In the genomic region with DNA sequence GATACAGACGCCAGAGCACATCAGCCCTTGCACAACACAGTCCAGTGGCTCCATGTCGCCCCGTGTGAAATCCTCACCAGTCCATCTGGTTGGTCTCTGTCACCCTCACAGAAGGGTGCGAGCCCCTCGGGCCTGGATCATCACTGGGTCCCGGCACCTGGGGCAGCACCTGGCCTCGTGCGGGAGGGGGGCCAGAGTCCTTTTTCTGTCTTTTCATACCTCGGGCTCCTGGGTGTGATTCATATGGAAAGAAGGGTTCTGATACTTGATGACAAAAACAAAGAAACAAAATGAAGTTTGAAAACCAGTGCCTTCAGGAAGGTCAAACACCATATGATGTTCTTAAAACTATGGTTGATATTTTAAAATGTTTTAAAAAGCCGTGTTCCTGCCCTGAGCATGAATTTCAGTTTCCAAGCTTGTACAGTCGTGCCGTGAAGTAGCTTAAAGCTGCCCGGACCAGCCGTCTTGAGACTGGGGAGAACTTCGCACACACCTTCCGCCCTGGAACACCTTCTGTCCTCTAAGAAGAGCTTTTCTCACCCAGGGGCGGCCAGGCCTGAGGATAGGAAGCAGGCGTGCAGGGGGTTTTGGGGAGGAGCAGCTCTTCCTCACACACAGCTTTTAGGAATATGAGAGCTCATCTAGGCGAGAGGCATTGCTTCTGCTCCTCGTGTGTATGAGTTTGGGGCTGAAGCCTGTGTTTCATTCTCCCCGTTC, we compare ENCODE assay signal across 31 cellular contexts. TPM values are rescaled to one million over a fixed set of nuclear protein-coding genes. Genes with fewer than 3 reads are reported as not detected.
A peak's percentile ranks its signal among the peaks of the same experiment; 100 is the strongest.
DNase-seq lines count a peak whose midpoint lies in the region; ATAC-seq and TF ChIP-seq lines count a peak whose summit lies in the region.
"Had no signal": no experiment of that assay in that cellular context is flagged by ENCODE, and none has a peak within 500 bp of the region (broad histone marks: within the 10 kb centered on the region; RNA-seq: fewer than 3 reads in every experiment).

No MANE protein-coding gene starts in this region.

- peaks cover 0 to 62% (median 0%) of the 10 kb centered on the region in 3 donors for H3K36me3 ChIP-seq in Peyer's patch
- H3K36me3 ChIP-seq in A673 (ENCODE audit: insufficient read depth, low read length, poor library complexity, severe bottlenecking): no peaks in the 10 kb centered on the region
- H3K36me3 ChIP-seq: prostate gland had no signal

- no peak for ATAC-seq in stimulated activated memory B cell treated with anti-CD40 and anti-IgM and Interleukin-4, amounts not matched to agents 10 μg/mL and 1 μg/mL and 100 μg/mL, for 72 hours
- ATAC-seq in GM18520 (IDR thresholded peaks at IDR 0.05; ENCODE audit: unreplicated experiment): no peak
- ATAC-seq: activated CD8-positive, alpha-beta T cell treated with anti-CD3 and anti-CD28 coated beads, Interleukin-2, amount 10 ng/mL, durations not matched to agents 7 days and 5 days; CD8-positive, alpha-beta T cell; esophagus mucosa; foreskin keratinocyte; T-cell had no signal

- H3K9me3 ChIP-seq in Peyer's patch (no peaks in the 10 kb centered on the region), A673 (ENCODE audit: low read depth, low read length, poor library complexity, severe bottlenecking) (no peaks in the 10 kb centered on the region)
- H3K9me3 ChIP-seq: colonic mucosa, heart right ventricle, prostate gland, thoracic aorta had no signal

- H3K27ac Mint-ChIP-seq in activated T-cell treated with anti-CD3 and anti-CD28 coated beads, Interleukin-2, amount 50 U/mL, for 24 hours: peak overlapping the region; percentile 20
- no peak overlapping the region for H3K27ac Mint-ChIP-seq in glutamatergic neuron (ENCODE audit: unreplicated experiment)
- H3K27ac Mint-ChIP-seq in stimulated activated memory B cell treated with anti-CD40 and anti-IgM and Interleukin-4, amounts not matched to agents 10 μg/mL and 1 μg/mL and 100 μg/mL, for 72 hours: peak overlapping the region; percentile 75
- H3K27ac Mint-ChIP-seq: activated CD8-positive, alpha-beta T cell treated with anti-CD3 and anti-CD28 coated beads, Interleukin-2, amount 10 ng/mL, durations not matched to agents 7 days and 5 days; activated naive CD4-positive, alpha-beta T cell treated with anti-CD3 and anti-CD28 coated beads for 36 hours; CD8-positive, alpha-beta T cell; memory B cell; T-cell had no signal

- no peaks in the 10 kb centered on the region for H3K9me3 Mint-ChIP-seq in activated T-cell treated with anti-CD3 and anti-CD28 coated beads, Interleukin-2, amount 50 U/mL, for 24 hours
- peaks cover 4% of the 10 kb centered on the region for H3K9me3 Mint-ChIP-seq in glutamatergic neuron (ENCODE audit: unreplicated experiment)
- H3K9me3 Mint-ChIP-seq in stimulated activated memory B cell treated with anti-CD40 and anti-IgM and Interleukin-4, amounts not matched to agents 10 μg/mL and 1 μg/mL and 100 μg/mL, for 72 hours: no peaks in the 10 kb centered on the region
- H3K9me3 Mint-ChIP-seq: activated naive CD4-positive, alpha-beta T cell treated with anti-CD3 and anti-CD28 coated beads for 36 hours; CD8-positive, alpha-beta T cell; memory B cell; stimulated activated naive CD8-positive, alpha-beta T cell treated with anti-CD3 and anti-CD28 coated beads, Interleukin-15, Interleukin-2, amounts not matched to agents 100 ng/mL and 50 ng/mL, for 24 hours; T-cell had no signal

- H3K27me3 ChIP-seq in Peyer's patch (no peaks in the 10 kb centered on the region), A673 (replicated peaks; ENCODE audit: insufficient read depth, low read depth, low read length, poor library complexity) (no peaks in the 10 kb centered on the region)
- H3K27me3 ChIP-seq: colonic mucosa, foreskin keratinocyte, heart right ventricle had no signal

- H3K4me3 ChIP-seq in Peyer's patch: no peak overlapping the region
- H3K4me3 ChIP-seq in A673 (ENCODE audit: low read depth, low read length, poor library complexity, severe bottlenecking): no peak overlapping the region
- H3K4me3 ChIP-seq: colonic mucosa, GM23248, heart right ventricle, prostate gland, thoracic aorta had no signal

- CTCF ChIA-PET in A673 (lab: Charles Lee): no interaction called here

- no peaks in the 10 kb centered on the region for H3K27me3 Mint-ChIP-seq in activated T-cell treated with anti-CD3 and anti-CD28 coated beads, Interleukin-2, amount 50 U/mL, for 24 hours
- peaks cover 6% of the 10 kb centered on the region for H3K27me3 Mint-ChIP-seq in glutamatergic neuron (ENCODE audit: unreplicated experiment)
- no peaks in the 10 kb centered on the region for H3K27me3 Mint-ChIP-seq in stimulated activated memory B cell treated with anti-CD40 and anti-IgM and Interleukin-4, amounts not matched to agents 10 μg/mL and 1 μg/mL and 100 μg/mL, for 72 hours
- H3K27me3 Mint-ChIP-seq: memory B cell; stimulated activated naive CD8-positive, alpha-beta T cell treated with anti-CD3 and anti-CD28 coated beads, Interleukin-15, Interleukin-2, amounts not matched to agents 100 ng/mL and 50 ng/mL, for 24 hours; T-cell had no signal

- peaks cover 12% of the 10 kb centered on the region for H3K4me1 Mint-ChIP-seq in activated T-cell treated with anti-CD3 and anti-CD28 coated beads, Interleukin-2, amount 50 U/mL, for 24 hours (ENCODE audit: low read depth)
- H3K4me1 Mint-ChIP-seq in glutamatergic neuron (ENCODE audit: low read depth, unreplicated experiment): peaks cover 15% of the 10 kb centered on the region
- peaks cover 29% of the 10 kb centered on the region for H3K4me1 Mint-ChIP-seq in stimulated activated memory B cell treated with anti-CD40 and anti-IgM and Interleukin-4, amounts not matched to agents 10 μg/mL and 1 μg/mL and 100 μg/mL, for 72 hours

- no peak for DNase-seq in activated T-cell treated with anti-CD3 and anti-CD28 coated beads, Interleukin-2, amount 50 U/mL, for 24 hours
- DNase-seq in activated T-cell treated with anti-CD3 and anti-CD28 coated beads for 4 hours (no peak), Peyer's patch (peak in 2 of 3 donors; percentile 36 to 41), glutamatergic neuron (peak; percentile 2), A673 (ENCODE audit: low spot score) (no peak), dermis blood vessel endothelial cell (no peak)
- DNase-seq: 8988T; activated CD8-positive, alpha-beta T cell treated with anti-CD3 and anti-CD28 coated beads, Interleukin-2, amount 10 ng/mL, durations not matched to agents 7 days and 5 days; activated naive CD4-positive, alpha-beta T cell treated with anti-CD3 and anti-CD28 coated beads for 36 hours; amygdala; CD8-positive, alpha-beta T cell; colonic mucosa; DMS 273 treated with DMSO at 0.1 percent for 48 hours; effector memory CD4-positive, alpha-beta T cell; EL; foreskin keratinocyte; GM23248; heart right ventricle; MV-4-11; NCI-H1694 treated with DMSO at 0.1 percent for 48 hours; NCI-H526 treated with DMSO at 0.1 percent for 48 hours; stimulated activated CD4-positive, alpha-beta T cell treated with anti-CD3 and anti-CD28 coated beads, Interleukin-15, amount 100 ng/mL, for 24 hours; T-cell had no signal

- POLR2A ChIA-PET in A673 (lab: Charles Lee; ENCODE audit: low non-redundant PET): no interaction called here

- BruUV-seq in A673 (replicated peaks; lab: Mats Ljungman, UMichigan): no TSS peak

- no peak overlapping the region for H3K4me3 Mint-ChIP-seq in activated T-cell treated with anti-CD3 and anti-CD28 coated beads, Interleukin-2, amount 50 U/mL, for 24 hours
- no peak overlapping the region for H3K4me3 Mint-ChIP-seq in glutamatergic neuron (ENCODE audit: unreplicated experiment)
- peak overlapping the region; percentile 2 for H3K4me3 Mint-ChIP-seq in stimulated activated memory B cell treated with anti-CD40 and anti-IgM and Interleukin-4, amounts not matched to agents 10 μg/mL and 1 μg/mL and 100 μg/mL, for 72 hours
- H3K4me3 Mint-ChIP-seq: activated CD8-positive, alpha-beta T cell treated with anti-CD3 and anti-CD28 coated beads, Interleukin-2, amount 10 ng/mL, durations not matched to agents 7 days and 5 days; activated naive CD4-positive, alpha-beta T cell treated with anti-CD3 and anti-CD28 coated beads for 36 hours; CD8-positive, alpha-beta T cell; memory B cell; stimulated activated naive CD8-positive, alpha-beta T cell treated with anti-CD3 and anti-CD28 coated beads, Interleukin-15, Interleukin-2, amounts not matched to agents 100 ng/mL and 50 ng/mL, for 24 hours; T-cell had no signal

- no peak for TF ChIP-seq CTCF in Peyer's patch (IDR thresholded peaks at IDR 0.05)
- no peak for TF ChIP-seq CTCF in glutamatergic neuron (IDR thresholded peaks at IDR 0.05; ENCODE audit: partially characterized antibody, unreplicated experiment)
- TF ChIP-seq CTCF in A673 (conservative IDR thresholded peaks at IDR 0.05; ENCODE audit: low read depth, low read length): no peak

- intact Hi-C loops in A673 (cut with micrococcal nuclease; ENCODE audit: unreplicated experiment): no loop called here

- no peak for TF ChIP-seq POLR2A in Peyer's patch (IDR thresholded peaks at IDR 0.05)

- no peak overlapping the region for H3K27ac ChIP-seq in Peyer's patch
- no peak overlapping the region for H3K27ac ChIP-seq in A673 (ENCODE audit: low read depth, low read length, poor library complexity, severe bottlenecking)
- H3K27ac ChIP-seq: colonic mucosa, foreskin keratinocyte, GM23248, heart right ventricle, thoracic aorta had no signal

- H3K36me3 Mint-ChIP-seq in activated T-cell treated with anti-CD3 and anti-CD28 coated beads, Interleukin-2, amount 50 U/mL, for 24 hours (ENCODE audit: low read depth): peaks cover 67% of the 10 kb centered on the region
- peaks cover 34% of the 10 kb centered on the region for H3K36me3 Mint-ChIP-seq in glutamatergic neuron (ENCODE audit: unreplicated experiment)
- peaks cover 74% of the 10 kb centered on the region for H3K36me3 Mint-ChIP-seq in stimulated activated memory B cell treated with anti-CD40 and anti-IgM and Interleukin-4, amounts not matched to agents 10 μg/mL and 1 μg/mL and 100 μg/mL, for 72 hours

- H3K4me1 ChIP-seq in Peyer's patch (no peaks in the 10 kb centered on the region), A673 (ENCODE audit: insufficient read depth, low read length, poor library complexity, severe bottlenecking) (no peaks in the 10 kb centered on the region)
- H3K4me1 ChIP-seq: colonic mucosa, foreskin keratinocyte, heart right ventricle had no signal

RNA-seq across cellular contexts. Expression of gene SLC37A1, which starts 35.2 kb away (rescaled TPM):
- total RNA-seq in Peyer's patch (100 to 1,000 TPM in 3 of 4 donors, 10 to 100 TPM in 1; 66.0 to 249 (median 195) TPM), glutamatergic neuron (ENCODE audit: unreplicated experiment) (65.7 TPM), A673 (2021) (11.2 and 11.9 TPM in 2 replicates), dermis blood vessel endothelial cell (14.0 and 15.0 TPM in 2 replicates)
- total RNA-seq: GM23248, LHCN-M2 had no signal

RNA-seq across cellular contexts. Expression of gene RSPH1, which starts 52.8 kb away (rescaled TPM):
- total RNA-seq in Peyer's patch (10 to 100 TPM in 1 of 4 donors, 1 to 10 TPM in 3; 2.5 to 11.0 (median 6.7) TPM), glutamatergic neuron (ENCODE audit: unreplicated experiment) (0.42 TPM), A673 (2021) (0.45 and 1.0 TPM in 2 replicates), dermis blood vessel endothelial cell (not detected in 2 replicates)
- total RNA-seq: activated CD8-positive, alpha-beta T cell treated with anti-CD3 and anti-CD28 coated beads, Interleukin-2, amount 10 ng/mL, durations not matched to agents 7 days and 5 days; LHCN-M2 had no signal

Comparison
In these comparisons a context has a peak if more than half of its experiments do, and no peak if none do; other contexts are left out.
1. DNase-seq: peak in Peyer's patch (2 of 3) and glutamatergic neuron (single experiment); none in activated T-cell treated with anti-CD3 and anti-CD28 coated beads, Interleukin-2, amount 50 U/mL, for 24 hours (single experiment), activated T-cell treated with anti-CD3 and anti-CD28 coated beads for 4 hours (single experiment), A673 (single experiment) and dermis blood vessel endothelial cell (single experiment).